Comparison of ENCODE assay signal across 20 cellular contexts in genomic region chr4:9483682-9484081, GRCh38. TPM values are rescaled to one million over a fixed set of nuclear protein-coding genes. Genes with fewer than 3 reads are reported as not detected.
"Had no signal": no experiment of that assay in that cellular context is flagged by ENCODE, and none has a peak within 500 bp of the region (broad histone marks: within the 10 kb centered on the region; RNA-seq: fewer than 3 reads in every experiment).

No MANE protein-coding gene starts in this region.

RNA-seq across cellular contexts. Expression of gene DEFB131A, which starts 39.5 kb away (rescaled TPM):
- total RNA-seq: naive thymus-derived CD8-positive, alpha-beta T cell; natural killer cell treated with Interleukin-12 subunit alpha and Interleukin-12 subunit beta and Interleukin-15 and Interleukin-18, amount 100 ng/mL, for 72 hours; neural crest cell; omental fat pad; osteocyte; pancreas; progenitor cell of endocrine pancreas; psoas muscle; renal cortical epithelial cell; right cardiac atrium; right lobe of liver; smooth muscle cell; spleen; suprapubic skin; testis; transverse colon; upper lobe of right lung; urinary bladder; uterus had no signal
- polyA plus RNA-seq: naive thymus-derived CD8-positive, alpha-beta T cell; pancreas; psoas muscle; right cardiac atrium; smooth muscle cell; spleen; thymus; urinary bladder had no signal
